ENCODE assay signal across 9 cellular contexts in the genomic region with DNA sequence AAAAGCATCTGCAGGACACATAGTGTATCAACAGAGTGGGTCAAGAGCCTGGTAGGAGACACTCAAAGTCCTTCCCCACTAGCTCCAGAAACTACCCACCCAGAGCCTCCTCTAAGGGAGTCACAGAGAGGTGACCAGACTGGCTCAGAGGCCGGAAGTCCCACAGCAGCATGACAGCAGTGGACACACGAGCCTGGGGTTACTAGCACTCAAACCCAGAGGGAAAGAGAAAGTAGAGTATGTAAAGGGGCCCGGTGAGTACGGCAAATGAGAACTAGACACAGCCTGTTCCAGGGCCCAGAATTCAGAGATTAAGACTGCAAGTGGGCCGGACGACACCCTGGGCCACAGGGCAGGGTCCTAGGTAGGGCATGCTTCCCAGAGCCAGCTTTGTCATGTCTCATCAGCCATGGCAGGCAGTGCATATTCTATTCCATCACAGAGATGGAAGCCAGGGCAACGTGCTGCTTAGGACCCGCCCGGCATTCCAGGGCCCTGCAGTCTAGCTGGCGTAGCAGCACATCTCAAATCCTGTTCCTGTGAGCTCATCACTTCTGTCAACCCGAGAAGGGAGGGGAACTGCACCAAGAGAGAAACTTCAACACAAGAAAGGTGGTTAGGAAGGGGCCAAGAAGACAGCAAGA. TPM values are rescaled to one million over a fixed set of nuclear protein-coding genes. Genes with fewer than 3 reads are reported as not detected.
DNase-seq lines count a peak whose midpoint lies in the region; ATAC-seq, FAIRE-seq and TF ChIP-seq lines count a peak whose summit lies in the region.
"Had no signal": no experiment of that assay in that cellular context is flagged by ENCODE, and none has a peak within 500 bp of the region (broad histone marks: within the 10 kb centered on the region; RNA-seq: fewer than 3 reads in every experiment).

No MANE protein-coding gene starts in this region.

- WGBS in mammary epithelial cell (ENCODE audit: low coverage, missing lambda C conversion rate): 28% methylated on average over 11 of the region's 11 CpGs
- WGBS in testis, 2 donors: 29 to 42% methylated on average over 9 to 11 of the region's 11 CpGs

- no peaks in the 10 kb centered on the region for H4K20me1 ChIP-seq in mammary epithelial cell (ENCODE audit: insufficient read depth, low read length)

- H3K79me2 ChIP-seq in mammary epithelial cell (ENCODE audit: insufficient read depth, low read length): no peaks in the 10 kb centered on the region

- DNase-seq in HT-29 (ENCODE audit: low spot score): peak; percentile 46
- DNase-seq in mammary epithelial cell: no peak
- DNase-seq in kidney: no peak
- DNase-seq in testis: no peak
- DNase-seq in SIG-M5 treated with dmso at 0.1 percent for 504 hours (lab: John Stamatoyannopoulos, UW; ENCODE audit: unreplicated experiment): no peak
- no peak for DNase-seq in omental fat pad (ENCODE audit: low spot score)
- no peak for DNase-seq in GM13976 (ENCODE audit: low spot score)
- DNase-seq: activated T-cell treated with anti-CD3 and anti-CD28 coated beads, Interleukin-2, amount 50 U/mL, for 48 hours had no signal

- no peak for TF ChIP-seq CTCF in mammary epithelial cell (conservative IDR thresholded peaks at IDR 0.05 in 1 of 2, IDR thresholded peaks at IDR 0.05 in 1 of 2; ENCODE audit: extremely low read depth in 1 of 2, insufficient read depth in 1 of 2, low read depth in 1 of 2, low read length in 2 of 2)
- no peak for TF ChIP-seq CTCF in kidney (IDR thresholded peaks at IDR 0.05; ENCODE audit: borderline replicate concordance, extremely low read depth, insufficient read depth)
- TF ChIP-seq CTCF in testis (IDR thresholded peaks at IDR 0.05): no peak
- no peak for TF ChIP-seq CTCF in omental fat pad (IDR thresholded peaks at IDR 0.05)
- TF ChIP-seq CTCF in GM13976 (IDR thresholded peaks at IDR 0.05; ENCODE audit: borderline replicate concordance, control extremely low read depth, extremely low read depth, insufficient read depth, missing control alignments): no peak

- H3K27me3 ChIP-seq in mammary epithelial cell (ENCODE audit: insufficient read depth, low read length) (no peaks in the 10 kb centered on the region), testis (no peaks in the 10 kb centered on the region)

- H3K27ac ChIP-seq in mammary epithelial cell (ENCODE audit: insufficient read depth, low read depth, low read length): no peak overlapping the region
- peak overlapping the region; percentile 77 to 78 for H3K27ac ChIP-seq in kidney (ENCODE audit: low read depth in 2 of 2, low read length in 2 of 2)
- H3K27ac ChIP-seq in testis: peak overlapping the region; percentile 74 to 80

- peak overlapping the region; percentile 57 for H2AFZ ChIP-seq in mammary epithelial cell (ENCODE audit: low read depth, low read length)

- ATAC-seq in omental fat pad (ENCODE audit: low FRiP score) (no peak), HG02759 (IDR thresholded peaks at IDR 0.05; ENCODE audit: unreplicated experiment) (no peak)

- intact Hi-C loops in mammary epithelial cell (cut with micrococcal nuclease): loop anchor here (1.0 kb wide), 1 partner anchor 11 kb away; no protein-coding TSS in a partner anchor
- intact Hi-C loops in kidney (cut with DNase I): no loop called here
- intact Hi-C loops in testis (cut with DNase I; ENCODE audit: low total_unique reads): loop anchor here (10.0 kb wide), 1 partner anchor 53 kb away; a partner anchor contains a TSS

- no peak for FAIRE-seq in kidney (lab: Jason Lieb, UNC)

- H3K4me3 ChIP-seq in mammary epithelial cell (replicated peaks in 1 of 3; ENCODE audit: insufficient read depth in 1 of 3, low read depth in 2 of 3, low read length in 3 of 3) (no peak overlapping the region), kidney (ENCODE audit: low read length in 2 of 2) (peak overlapping the region in 1 of 2 donors; percentile 25), testis (no peak overlapping the region)

- no peak overlapping the region for H3K9ac ChIP-seq in mammary epithelial cell (ENCODE audit: insufficient read depth, low read length)
- peak overlapping the region in 1 of 2 donors; percentile 53 for H3K9ac ChIP-seq in kidney (ENCODE audit: low read length in 2 of 2)

- in situ Hi-C loops in mammary epithelial cell (cut with MboI; ENCODE audit: low sequenced_read_pairs in 2 of 2): no loop called here
- in situ Hi-C loops in GM13976 (cut with MboI; ENCODE audit: low sequenced_read_pairs, unreplicated experiment): no loop called here

- CTCF ChIA-PET in mammary epithelial cell (lab: Charles Lee; ENCODE audit: low non-redundant PET): interaction anchor here (0.7 kb wide), 1 partner anchor 87 kb away, joined by 4 read pairs; no protein-coding TSS in a partner anchor

- peak overlapping the region; percentile 50 for H3K4me2 ChIP-seq in mammary epithelial cell (ENCODE audit: insufficient read depth, low read depth, low read length)

- H3K9me3 ChIP-seq in mammary epithelial cell (replicated peaks; ENCODE audit: insufficient read depth, low read length) (no peaks in the 10 kb centered on the region), kidney (ENCODE audit: control insufficient read depth in 1 of 2, low read length in 2 of 2) (no peaks in the 10 kb centered on the region), testis (no peaks in the 10 kb centered on the region)

- dilution Hi-C loops in mammary epithelial cell (cut with HindIII; ENCODE audit: low sequenced_read_pairs): no loop called here

- no peak for TF ChIP-seq POLR2A in testis (IDR thresholded peaks at IDR 0.05)

- H3K4me1 ChIP-seq in mammary epithelial cell (ENCODE audit: insufficient read depth, low read length) (peaks cover 51% of the 10 kb centered on the region), kidney (ENCODE audit: control insufficient read depth in 1 of 2, insufficient read depth in 1 of 2, low read depth in 1 of 2, low read length in 2 of 2) (peaks cover 15 to 40% of the 10 kb centered on the region in 2 donors), testis (peaks cover 68% of the 10 kb centered on the region)

- BruUV-seq in mammary epithelial cell (replicated peaks; lab: Mats Ljungman, UMichigan): no TSS peak

- peaks cover 1% of the 10 kb centered on the region for H3K36me3 ChIP-seq in mammary epithelial cell (ENCODE audit: insufficient read depth, low read length)
- H3K36me3 ChIP-seq in kidney (ENCODE audit: control insufficient read depth in 1 of 2, insufficient read depth in 2 of 2, low read length in 2 of 2): peaks cover 5 to 12% of the 10 kb centered on the region in 2 donors
- H3K36me3 ChIP-seq in testis (ENCODE audit: low read depth, missing control alignments): no peaks in the 10 kb centered on the region

RNA-seq across cellular contexts. Expression of a gene that starts 4.2 kb away (rescaled TPM):
- 0.37 and 0.41 TPM in 2 replicates for total RNA-seq in HT-29 (2014; rRNA removed; shearing (Covaris generic))
- total RNA-seq in mammary epithelial cell (1 to 10 TPM; 1.9 to 2.2 TPM), kidney (21.5 TPM), testis (10 to 100 TPM; 40.6 to 43.4 TPM), omental fat pad (10 to 100 TPM; 15.5 to 50.0 (median 18.4) TPM)
- polyA plus RNA-seq in mammary epithelial cell (3.0 TPM), kidney (ENCODE audit: insufficient read depth, low read depth, low replicate concordance) (11.5 TPM), testis (ENCODE audit: insufficient read depth, low read depth, low replicate concordance) (28.6 TPM)
- polyA minus RNA-seq in mammary epithelial cell: 0.26 TPM

RNA-seq across cellular contexts. Expression of a gene that starts 16.5 kb away (rescaled TPM):
- 73.5 and 74.9 TPM in 2 replicates for total RNA-seq in HT-29 (2014; rRNA removed; shearing (Covaris generic))
- 10 to 100 TPM; 29.5 to 84.2 TPM for total RNA-seq in mammary epithelial cell
- 62.7 TPM for polyA plus RNA-seq in mammary epithelial cell
- polyA minus RNA-seq in mammary epithelial cell: 80.8 TPM
- 29.7 TPM for total RNA-seq in kidney
- 12.2 TPM for polyA plus RNA-seq in kidney (ENCODE audit: insufficient read depth, low read depth, low replicate concordance)
- total RNA-seq in testis: 10 to 100 TPM; 51.8 to 60.3 TPM
- polyA plus RNA-seq in testis (ENCODE audit: insufficient read depth, low read depth, low replicate concordance): 38.6 TPM
- 100 to 1,000 TPM in 1 of 4 donors, 10 to 100 TPM in 3; 26.2 to 153 (median 45.0) TPM for total RNA-seq in omental fat pad

RNA-seq across cellular contexts. Expression of a gene that starts 17.3 kb away (rescaled TPM):
- 6,490 and 6,870 TPM in 2 replicates for total RNA-seq in HT-29 (2014; rRNA removed; shearing (Covaris generic))
- total RNA-seq in mammary epithelial cell (over 10,000 TPM in 1 of 2 donors, 1,000 to 10,000 TPM in 1; 6,493 to 13,434 TPM), kidney (1,501 TPM), testis (1,000 to 10,000 TPM; 1,591 to 1,928 TPM), omental fat pad (1,000 to 10,000 TPM; 1,060 to 2,185 (median 1,462) TPM)
- polyA plus RNA-seq in mammary epithelial cell (20,785 TPM), kidney (ENCODE audit: insufficient read depth, low read depth, low replicate concordance) (4,871 TPM), testis (ENCODE audit: insufficient read depth, low read depth, low replicate concordance) (1,857 TPM)
- 16,557 TPM for polyA minus RNA-seq in mammary epithelial cell

RNA-seq across cellular contexts. Expression of a gene that starts 55.6 kb away (rescaled TPM):
- total RNA-seq in HT-29 (2014; rRNA removed; shearing (Covaris generic)): 253 and 269 TPM in 2 replicates
- 100 to 1,000 TPM; 178 to 187 TPM for total RNA-seq in mammary epithelial cell
- polyA plus RNA-seq in mammary epithelial cell: 85.5 TPM
- polyA minus RNA-seq in mammary epithelial cell: 298 TPM
- total RNA-seq in kidney: 224 TPM
- 109 TPM for polyA plus RNA-seq in kidney (ENCODE audit: insufficient read depth, low read depth, low replicate concordance)
- total RNA-seq in testis: 100 to 1,000 TPM; 314 to 328 TPM
- 160 TPM for polyA plus RNA-seq in testis (ENCODE audit: insufficient read depth, low read depth, low replicate concordance)
- 100 to 1,000 TPM; 171 to 213 (median 194) TPM for total RNA-seq in omental fat pad

RNA-seq across cellular contexts. Expression of a gene that starts 57.7 kb away (rescaled TPM):
- 115 and 141 TPM in 2 replicates for total RNA-seq in HT-29 (2014; rRNA removed; shearing (Covaris generic))
- total RNA-seq in mammary epithelial cell (10 to 100 TPM; 17.8 to 53.7 TPM), kidney (23.4 TPM), testis (10 to 100 TPM; 42.9 to 43.1 TPM), omental fat pad (10 to 100 TPM; 10.6 to 36.3 (median 20.7) TPM)
- polyA plus RNA-seq in mammary epithelial cell (60.4 TPM), kidney (ENCODE audit: insufficient read depth, low read depth, low replicate concordance) (4.5 TPM), testis (ENCODE audit: insufficient read depth, low read depth, low replicate concordance) (46.6 TPM)
- 156 TPM for polyA minus RNA-seq in mammary epithelial cell
